Comparison of ENCODE assay signal across 20 cellular contexts in the genomic region with DNA sequence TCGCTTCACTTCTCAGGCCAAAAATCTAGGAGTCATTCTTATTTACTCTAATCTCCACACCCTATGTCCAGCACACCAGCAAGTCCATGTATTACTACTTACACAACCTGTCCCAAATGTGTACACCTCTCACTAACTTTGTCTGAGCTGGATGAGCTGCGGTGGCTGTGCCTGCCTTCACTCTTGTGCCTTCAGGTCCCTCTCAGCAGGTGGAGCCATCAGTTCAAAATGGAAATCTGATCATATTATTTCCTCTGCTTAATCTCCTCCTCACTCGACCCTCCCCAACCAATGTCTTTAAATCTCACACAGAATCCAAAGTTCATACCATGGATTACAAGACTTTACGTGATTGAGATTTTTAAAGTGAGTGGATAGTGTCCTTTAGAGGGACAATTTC.
DNase-seq lines count a peak whose midpoint lies in the region; TF ChIP-seq lines count a peak whose summit lies in the region.
"Had no signal": no experiment of that assay in that cellular context is flagged by ENCODE, and none has a peak within 500 bp of the region (broad histone marks: within the 10 kb centered on the region; RNA-seq: fewer than 3 reads in every experiment).

No MANE protein-coding gene starts in this region.

- no peak overlapping the region for H4K8ac ChIP-seq in neuronal stem cell (ENCODE audit: low read depth, low read length)

- H3K9me3 Mint-ChIP-seq in activated CD4-positive, alpha-beta T cell treated with anti-CD3 and anti-CD28 coated beads, Interleukin-2, amount 10 ng/mL, durations not matched to agents 24 days and 14 days, result no peaks in the 10 kb centered on the region
- H3K9me3 Mint-ChIP-seq: activated naive CD8-positive, alpha-beta T cell treated with anti-CD3 and anti-CD28 coated beads, Interleukin-2, amount 50 U/mL, for 24 hours; activated T-cell treated with anti-CD3 and anti-CD28 coated beads, Interleukin-2, amount 50 U/mL, for 72 hours; neural progenitor cell; T-helper 2 cell treated with Interferon-gamma antibody and Interleukin-4, amounts not matched to agents 5 μg/mL and 100 μg/mL, for 36 hours had no signal

- intact Hi-C loops in activated CD4-positive, alpha-beta T cell treated with anti-CD3 and anti-CD28 coated beads, Interleukin-2, amount 10 ng/mL, durations not matched to agents 24 days and 14 days (cut with micrococcal nuclease), result loop anchor here (1.0 kb wide), 1 partner anchor 37 kb away; no protein-coding TSS in a partner anchor
- intact Hi-C loops in uterus (cut with DNase I; ENCODE audit: low total_unique reads), result no loop called here

- no peak overlapping the region for H2BK12ac ChIP-seq in neuronal stem cell (ENCODE audit: low read length)

- no peaks in the 10 kb centered on the region for H3K79me2 ChIP-seq in OCI-LY3 (ENCODE audit: low read length)

- peaks cover 55% of the 10 kb centered on the region for H3K27me3 Mint-ChIP-seq in activated CD4-positive, alpha-beta T cell treated with anti-CD3 and anti-CD28 coated beads, Interleukin-2, amount 10 ng/mL, durations not matched to agents 24 days and 14 days

- H3K23ac ChIP-seq in neuronal stem cell (ENCODE audit: low read depth, low read length, poor library complexity), result no peak overlapping the region

- no peak overlapping the region for H2BK5ac ChIP-seq in neuronal stem cell (ENCODE audit: low read length)

- H3K27me3 ChIP-seq in OCI-LY3 (ENCODE audit: low read depth, low read length), result no peaks in the 10 kb centered on the region
- H3K27me3 ChIP-seq in neuronal stem cell (ENCODE audit: control insufficient read depth in 3 of 3, insufficient read depth in 3 of 3, low read depth in 1 of 3, low read length in 3 of 3), result no peaks in the 10 kb centered on the region
- no peaks in the 10 kb centered on the region for H3K27me3 ChIP-seq in uterus
- H3K27me3 ChIP-seq: neural progenitor cell had no signal

- no peak overlapping the region for H3K4ac ChIP-seq in neuronal stem cell (ENCODE audit: low read length)

- H2BK15ac ChIP-seq in neuronal stem cell (ENCODE audit: low read length), result no peak overlapping the region

- H3K4me1 Mint-ChIP-seq in activated CD4-positive, alpha-beta T cell treated with anti-CD3 and anti-CD28 coated beads, Interleukin-2, amount 10 ng/mL, durations not matched to agents 24 days and 14 days, result peaks cover 2% of the 10 kb centered on the region
- H3K4me1 Mint-ChIP-seq: activated naive CD8-positive, alpha-beta T cell treated with anti-CD3 and anti-CD28 coated beads, Interleukin-2, amount 50 U/mL, for 24 hours had no signal

- H3K36me3 ChIP-seq in OCI-LY3 (replicated peaks; ENCODE audit: low read depth, low read length) (no peaks in the 10 kb centered on the region), neuronal stem cell (replicated peaks in 1 of 2; ENCODE audit: control insufficient read depth in 2 of 2, insufficient read depth in 2 of 2, low read length in 2 of 2) (no peaks in the 10 kb centered on the region), uterus (no peaks in the 10 kb centered on the region)
- H3K36me3 ChIP-seq: neural progenitor cell had no signal

- H4K91ac ChIP-seq in neuronal stem cell (ENCODE audit: low read depth, low read length, poor library complexity), result no peak overlapping the region

- TF ChIP-seq POLR2A in uterus (IDR thresholded peaks at IDR 0.05), result no peak

- H3K9ac ChIP-seq in OCI-LY3 (ENCODE audit: low read length) (no peak overlapping the region), neuronal stem cell (ENCODE audit: low read depth, low read length, poor library complexity) (no peak overlapping the region)
- H3K9ac ChIP-seq: neural progenitor cell had no signal

- no CpG with 5 or more reads among the region's 4 CpGs for WGBS in neuronal stem cell (ENCODE audit: extremely low coverage in 2 of 2, insufficient read length in 2 of 2, insufficient replicate concordance in 1 of 2), 2 donors

- no peaks in the 10 kb centered on the region for H3K9me3 ChIP-seq in OCI-LY3 (ENCODE audit: insufficient read depth, low read length)
- H3K9me3 ChIP-seq in neuronal stem cell (replicated peaks in 1 of 2; ENCODE audit: control insufficient read depth in 2 of 2, insufficient read depth in 1 of 2, low read depth in 1 of 2, low read length in 2 of 2), result no peaks in the 10 kb centered on the region
- no peaks in the 10 kb centered on the region for H3K9me3 ChIP-seq in uterus
- H3K9me3 ChIP-seq: Caco-2 had no signal

- H3K4me3 ChIP-seq in GM12865 (ENCODE audit: low read depth, low read length) (no peak overlapping the region), OCI-LY3 (ENCODE audit: low read length) (no peak overlapping the region), neuronal stem cell (ENCODE audit: low read length in 2 of 2) (no peak overlapping the region), uterus (no peak overlapping the region)
- H3K4me3 ChIP-seq: neural progenitor cell had no signal

- H3K4me2 ChIP-seq in OCI-LY3 (ENCODE audit: low read length) (no peak overlapping the region), neuronal stem cell (ENCODE audit: insufficient read depth, low read length, poor library complexity, severe bottlenecking) (no peak overlapping the region)
- H3K4me2 ChIP-seq: neural progenitor cell had no signal

- H2AFZ ChIP-seq in OCI-LY3 (ENCODE audit: low read depth, low read length) (no peak overlapping the region), neuronal stem cell (ENCODE audit: low read length) (no peak overlapping the region)
- H2AFZ ChIP-seq: neural progenitor cell had no signal

- no peak overlapping the region for H2BK120ac ChIP-seq in neuronal stem cell (ENCODE audit: low read depth, low read length)

- H3K36me3 Mint-ChIP-seq in activated CD4-positive, alpha-beta T cell treated with anti-CD3 and anti-CD28 coated beads, Interleukin-2, amount 10 ng/mL, durations not matched to agents 24 days and 14 days (ENCODE audit: low read depth), result no peaks in the 10 kb centered on the region
- H3K36me3 Mint-ChIP-seq: neural progenitor cell had no signal

- no peak overlapping the region for H2AK5ac ChIP-seq in neuronal stem cell (ENCODE audit: low read depth, low read length)

- H3K27ac Mint-ChIP-seq in activated CD4-positive, alpha-beta T cell treated with anti-CD3 and anti-CD28 coated beads, Interleukin-2, amount 10 ng/mL, durations not matched to agents 24 days and 14 days, result no peak overlapping the region
- H3K27ac Mint-ChIP-seq: activated naive CD8-positive, alpha-beta T cell treated with anti-CD3 and anti-CD28 coated beads, Interleukin-2, amount 50 U/mL, for 24 hours; activated T-cell treated with anti-CD3 and anti-CD28 coated beads, Interleukin-2, amount 50 U/mL, for 72 hours; neural progenitor cell; T-helper 2 cell treated with Interferon-gamma antibody and Interleukin-4, amounts not matched to agents 5 μg/mL and 100 μg/mL, for 36 hours had no signal

- no peak overlapping the region for H3K14ac ChIP-seq in neuronal stem cell (ENCODE audit: low read length)

- H3K27ac ChIP-seq in OCI-LY3 (ENCODE audit: low read length) (no peak overlapping the region), neuronal stem cell (replicated peaks; ENCODE audit: low read length) (no peak overlapping the region), uterus (no peak overlapping the region)
- H3K27ac ChIP-seq: neural progenitor cell had no signal

- no peaks in the 10 kb centered on the region for H3K4me1 ChIP-seq in OCI-LY3 (ENCODE audit: low read length)
- peaks cover under 1 to 1% of the 10 kb centered on the region in 2 donors for H3K4me1 ChIP-seq in neuronal stem cell (ENCODE audit: control insufficient read depth in 2 of 2, insufficient read depth in 1 of 2, low read depth in 1 of 2, low read length in 2 of 2)
- H3K4me1 ChIP-seq in uterus, result no peaks in the 10 kb centered on the region
- H3K4me1 ChIP-seq: Caco-2, neural progenitor cell had no signal

- no peaks in the 10 kb centered on the region for H3K79me1 ChIP-seq in neuronal stem cell (ENCODE audit: low read depth, low read length)

- peak; percentile 6 for TF ChIP-seq CTCF in GM12865 (IDR thresholded peaks at IDR 0.05; ENCODE audit: insufficient read depth, low read depth, low read length, missing control alignments)
- peak; percentile 51 for TF ChIP-seq CTCF in OCI-LY3 (IDR thresholded peaks at IDR 0.05; ENCODE audit: low read depth, low read length)
- no peak for TF ChIP-seq CTCF in uterus (IDR thresholded peaks at IDR 0.05)

- H4K20me1 ChIP-seq in OCI-LY3 (ENCODE audit: insufficient read depth, low read length), result no peaks in the 10 kb centered on the region

- no peak overlapping the region for H3K4me3 Mint-ChIP-seq in activated CD4-positive, alpha-beta T cell treated with anti-CD3 and anti-CD28 coated beads, Interleukin-2, amount 10 ng/mL, durations not matched to agents 24 days and 14 days
- H3K4me3 Mint-ChIP-seq: activated naive CD8-positive, alpha-beta T cell treated with anti-CD3 and anti-CD28 coated beads, Interleukin-2, amount 50 U/mL, for 24 hours; activated T-cell treated with anti-CD3 and anti-CD28 coated beads, Interleukin-2, amount 50 U/mL, for 72 hours; neural progenitor cell; T-helper 2 cell treated with Interferon-gamma antibody and Interleukin-4, amounts not matched to agents 5 μg/mL and 100 μg/mL, for 36 hours had no signal

- H3K18ac ChIP-seq in neuronal stem cell (ENCODE audit: low read length), result peak overlapping the region; percentile 19

- DNase-seq in activated CD4-positive, alpha-beta T cell treated with anti-CD3 and anti-CD28 coated beads, Interleukin-2, amount 10 ng/mL, durations not matched to agents 24 days and 14 days, result peak; percentile 67
- no peak for DNase-seq in activated CD4-positive, alpha-beta T cell treated with anti-CD3 and anti-CD28 coated beads for 48 hours
- peak; percentile 14 for DNase-seq in GM12865 (ENCODE audit: low read depth)
- no peak for DNase-seq in neuronal stem cell (ENCODE audit: low spot score)
- DNase-seq in stimulated activated CD4-positive, alpha-beta T cell treated with anti-CD3 and anti-CD28 coated beads, Interleukin-4, amount 100 ng/mL, for 24 hours, result no peak
- DNase-seq in mesenteric fat pad (ENCODE audit: low spot score), result no peak
- DNase-seq in uterus, result no peak
- DNase-seq: activated CD4-positive, alpha-beta T cell treated with anti-CD3 and anti-CD28 coated beads, Interleukin-2, amount 50 U/mL, for 1 hour; activated naive CD8-positive, alpha-beta T cell treated with anti-CD3 and anti-CD28 coated beads, Interleukin-2, amount 50 U/mL, for 24 hours; activated T-cell treated with anti-CD3 and anti-CD28 coated beads, Interleukin-2, amount 50 U/mL, for 72 hours; Caco-2; effector CD8-positive, alpha-beta T cell; hippocampal formation; KG1; kidney glomerular epithelial cell; NCI-H2227 treated with DMSO at 0.1 percent for 48 hours; stimulated activated naive CD4-positive, alpha-beta T cell treated with Interleukin-2 at 50 U/mL for 16 hours had no signal

Comparison
In these comparisons a context has a peak if more than half of its experiments do, and no peak if none do; other contexts are left out.
1. DNase-seq: peak in activated CD4-positive, alpha-beta T cell treated with anti-CD3 and anti-CD28 coated beads, Interleukin-2, amount 10 ng/mL, durations not matched to agents 24 days and 14 days (single experiment) and GM12865 (single experiment); none in activated CD4-positive, alpha-beta T cell treated with anti-CD3 and anti-CD28 coated beads for 48 hours (single experiment), neuronal stem cell (single experiment), stimulated activated CD4-positive, alpha-beta T cell treated with anti-CD3 and anti-CD28 coated beads, Interleukin-4, amount 100 ng/mL, for 24 hours (single experiment), mesenteric fat pad (single experiment) and uterus (0 of 2).
2. CTCF ChIP-seq: peak in GM12865 (single experiment) and OCI-LY3 (single experiment); none in uterus (0 of 4).